Comparison of ENCODE assay signal across 8 cellular contexts in the genomic region with DNA sequence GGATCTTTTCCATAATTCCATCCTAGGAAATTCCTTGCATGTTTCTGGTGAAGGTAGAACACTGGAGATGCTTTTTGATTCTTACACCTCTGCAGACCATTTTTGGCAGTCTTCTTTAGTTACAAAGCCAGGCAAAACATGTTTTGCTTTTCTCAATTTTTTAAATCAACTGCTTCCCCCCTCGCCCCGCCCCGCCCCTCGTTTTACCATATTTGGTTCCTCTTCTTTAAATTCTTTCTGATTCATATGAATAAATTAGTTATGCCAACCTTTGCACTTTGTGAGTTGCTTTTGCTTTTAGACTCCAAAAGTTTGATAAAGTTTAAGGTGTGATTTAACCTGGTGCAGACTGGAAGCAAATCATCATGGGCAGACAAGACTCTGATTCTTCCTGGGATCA.
A peak's percentile ranks its signal among the peaks of the same experiment; 100 is the strongest.
DNase-seq lines count a peak whose midpoint lies in the region; ATAC-seq and TF ChIP-seq lines count a peak whose summit lies in the region.

No MANE protein-coding gene starts in this region.

- 78 to 85% methylated on average over 4 of the region's 4 CpGs for WGBS in GM23248 (ENCODE audit: low coverage in 1 of 2, low lambda C conversion rate in 2 of 2, missing lambda C conversion rate in 2 of 2), 2 experiments
- WGBS in gastroesophageal sphincter (ENCODE audit: low coverage in 1 of 2), 2 donors, result 70 to 85% methylated on average over 4 of the region's 4 CpGs

- ATAC-seq in gastroesophageal sphincter, result no peak
- ATAC-seq in HG02571 (IDR thresholded peaks at IDR 0.05; ENCODE audit: unreplicated experiment), result no peak

- H3K79me2 ChIP-seq in GM23248 (ENCODE audit: insufficient read depth), result no peaks in the 10 kb centered on the region; the same call in 1 of the 2 replicates

- H3K4me2 ChIP-seq in GM23248 (ENCODE audit: unreplicated experiment), result peak overlapping the region; percentile 99

- TF ChIP-seq POLR2A in gastroesophageal sphincter (IDR thresholded peaks at IDR 0.05), result no peak

- in situ Hi-C loops in GM23248 (cut with MboI), result loop anchor here (25.0 kb wide), 1 partner anchor 143 kb away; no protein-coding TSS in a partner anchor

- H3K9ac ChIP-seq in GM23248, result peak overlapping the region; percentile 92

- no peaks in the 10 kb centered on the region for H3K9me2 ChIP-seq in GM23248 (ENCODE audit: insufficient read depth)

- no peak for TF ChIP-seq EP300 in gastroesophageal sphincter (IDR thresholded peaks at IDR 0.05)

- no peaks in the 10 kb centered on the region for H4K20me1 ChIP-seq in GM23248 (ENCODE audit: insufficient read depth)

- peak overlapping the region; percentile 84 for H3K4me3 ChIP-seq in GM23248
- H3K4me3 ChIP-seq in gastroesophageal sphincter, result peak overlapping the region; percentile 72 to 95

- peak overlapping the region; percentile 94 for H2AFZ ChIP-seq in GM23248

- H3K27me3 ChIP-seq in GM23248 (replicated peaks; ENCODE audit: insufficient read depth) (no peaks in the 10 kb centered on the region), gastroesophageal sphincter (no peaks in the 10 kb centered on the region)

- H3F3A ChIP-seq in GM23248 (ENCODE audit: insufficient read depth), result peaks cover 6% of the 10 kb centered on the region; the same call in 1 of the 2 replicates

- H3K4me1 ChIP-seq in GM23248 (ENCODE audit: insufficient read depth), result peaks cover 15% of the 10 kb centered on the region; the same call in 1 of the 2 replicates
- H3K4me1 ChIP-seq in gastroesophageal sphincter, result peaks cover 2 to 29% (median 16%) of the 10 kb centered on the region in 3 donors

- H3K9me3 ChIP-seq in GM23248 (ENCODE audit: low read depth) (no peaks in the 10 kb centered on the region), gastroesophageal sphincter (no peaks in the 10 kb centered on the region)

- H3K36me3 ChIP-seq in GM23248 (ENCODE audit: low read depth), result no peaks in the 10 kb centered on the region
- H3K36me3 ChIP-seq in gastroesophageal sphincter, result no peaks in the 10 kb centered on the region

- TF ChIP-seq CTCF in gastroesophageal sphincter (IDR thresholded peaks at IDR 0.05), result no peak

- H3K27ac ChIP-seq in GM23248 (no peak overlapping the region), gastroesophageal sphincter (peak overlapping the region in 3 of 4 donors; percentile 98 to 100 (median 98))

- no peak for DNase-seq in GM23248
- peak; percentile 54 to 62 for DNase-seq in activated CD4-positive, alpha-beta T cell treated with anti-CD3 and anti-CD28 coated beads, Interleukin-2, amount 50 U/mL, for 4 hours
- DNase-seq in stimulated activated CD4-positive, alpha-beta T cell treated with anti-CD3 and anti-CD28 coated beads, Interleukin-1b, Interleukin-23, amount 100 ng/mL, for 4 hours (ENCODE audit: low read depth in 2 of 2), result peak; percentile 23 to 41
- no peak for DNase-seq in DMS 273 treated with DMSO at 0.1 percent for 48 hours (lab: John Stamatoyannopoulos, UW)
- DNase-seq in AG08395 (ENCODE audit: low spot score), result no peak
- no peak for DNase-seq in NK-92 (lab: John Stamatoyannopoulos, UW; ENCODE audit: unreplicated experiment)

Comparison
In these comparisons a context has a peak if more than half of its experiments do, and no peak if none do; other contexts are left out.
1. DNase-seq: peak in activated CD4-positive, alpha-beta T cell treated with anti-CD3 and anti-CD28 coated beads, Interleukin-2, amount 50 U/mL, for 4 hours (2 of 2) and stimulated activated CD4-positive, alpha-beta T cell treated with anti-CD3 and anti-CD28 coated beads, Interleukin-1b, Interleukin-23, amount 100 ng/mL, for 4 hours (2 of 2); none in GM23248 (single experiment), DMS 273 treated with DMSO at 0.1 percent for 48 hours (single experiment), AG08395 (single experiment) and NK-92 (single experiment).